8 cellular contexts compared by ENCODE assay signal in genomic region chr2:169572821-169573159, GRCh38.
DNase-seq lines count a peak whose midpoint lies in the region; ATAC-seq and FAIRE-seq lines count a peak whose summit lies in the region.

No MANE protein-coding gene starts in this region.

- H3K9me3 ChIP-seq in HUES48 (ENCODE audit: control insufficient read depth, insufficient read depth, low read length) (no peaks in the 10 kb centered on the region), muscle layer of colon (ENCODE audit: low read length) (no peaks in the 10 kb centered on the region)

- H3K4me3 ChIP-seq in HUES48 (ENCODE audit: low read depth, low read length) (peak overlapping the region; percentile 91), muscle layer of colon (ENCODE audit: low read depth in 1 of 2, low read length in 2 of 2) (peak overlapping the region; percentile 69 to 88)

- peak; percentile 84 for FAIRE-seq in A204.1 (lab: Jason Lieb, UNC)

- H3K27me3 ChIP-seq in HUES48 (ENCODE audit: control insufficient read depth, insufficient read depth, low read length) (no peaks in the 10 kb centered on the region), muscle layer of colon (ENCODE audit: control insufficient read depth in 1 of 2, insufficient read depth in 2 of 2, low read length in 2 of 2) (no peaks in the 10 kb centered on the region)

- H3K9ac ChIP-seq in HUES48 (ENCODE audit: low read depth, low read length) (peak overlapping the region; percentile 78), muscle layer of colon (ENCODE audit: low read length) (peak overlapping the region; percentile 46)

- peaks cover 8% of the 10 kb centered on the region; the same call in 1 of the 2 replicates for H3K4me1 ChIP-seq in HUES48 (ENCODE audit: control insufficient read depth, insufficient read depth, low read length)
- no peaks in the 10 kb centered on the region for H3K4me1 ChIP-seq in muscle layer of colon (ENCODE audit: insufficient read depth, low read length)

- H3K27ac ChIP-seq in HUES48 (ENCODE audit: low read depth, low read length) = no peak overlapping the region
- peak overlapping the region; percentile 57 for H3K27ac ChIP-seq in muscle layer of colon (ENCODE audit: low read depth, low read length)

- H3K27me3 Mint-ChIP-seq in central memory CD8-positive, alpha-beta T cell = no peaks in the 10 kb centered on the region

- peak overlapping the region; percentile 83 for H3K27ac Mint-ChIP-seq in central memory CD8-positive, alpha-beta T cell (ENCODE audit: low read depth)

- H3K9me3 Mint-ChIP-seq in central memory CD8-positive, alpha-beta T cell = no peaks in the 10 kb centered on the region

- H3K36me3 Mint-ChIP-seq in central memory CD8-positive, alpha-beta T cell (ENCODE audit: insufficient read depth) = peaks cover 18% of the 10 kb centered on the region

- peak overlapping the region; percentile 94 for H3K4me3 Mint-ChIP-seq in central memory CD8-positive, alpha-beta T cell

- no peak for ATAC-seq in central memory CD8-positive, alpha-beta T cell (replicated peaks; ENCODE audit: extremely low read depth, poor library complexity, severe bottlenecking)
- no peak for ATAC-seq in GM19452 (IDR thresholded peaks at IDR 0.05; ENCODE audit: unreplicated experiment)

- DNase-seq in central memory CD8-positive, alpha-beta T cell (ENCODE audit: low spot score in 2 of 2) = no peak
- DNase-seq in kidney glomerular epithelial cell (lab: John Stamatoyannopoulos, UW) (no peak), hippocampal formation (lab: John Stamatoyannopoulos, UW) (no peak), NCI-H510A (lab: John Stamatoyannopoulos, UW) (no peak)

- H3K36me3 ChIP-seq in HUES48 (ENCODE audit: control insufficient read depth, insufficient read depth, low read length) (peaks cover 13% of the 10 kb centered on the region), muscle layer of colon (ENCODE audit: insufficient read depth, low read length) (no peaks in the 10 kb centered on the region)

- H3K4me1 Mint-ChIP-seq in central memory CD8-positive, alpha-beta T cell = peaks cover 20% of the 10 kb centered on the region
